In the genomic region with DNA sequence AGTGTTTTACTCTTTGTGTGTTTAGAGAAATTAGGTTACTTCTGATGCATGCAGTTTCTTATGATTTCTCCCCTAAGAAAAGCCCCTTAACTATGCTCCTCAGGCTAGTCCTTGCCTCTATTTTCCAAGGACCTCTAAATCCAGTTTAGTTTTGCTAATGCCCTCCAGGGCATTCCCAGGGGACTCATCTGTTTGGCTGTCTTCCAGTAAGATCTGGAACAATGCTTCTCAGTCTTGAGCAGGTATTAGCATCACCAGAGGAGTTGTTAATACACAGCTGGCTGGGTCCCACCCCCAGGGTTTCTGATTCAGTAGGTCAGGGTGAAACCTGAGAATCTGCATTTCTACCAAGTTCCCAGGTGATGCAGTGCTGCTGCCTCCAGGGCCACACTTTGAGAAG, we compare ENCODE assay signal across 19 cellular contexts. TPM values are rescaled to one million over a fixed set of nuclear protein-coding genes. Genes with fewer than 3 reads are reported as not detected.
DNase-seq lines count a peak whose midpoint lies in the region; ATAC-seq, FAIRE-seq and TF ChIP-seq lines count a peak whose summit lies in the region.
"Had no signal": no experiment of that assay in that cellular context is flagged by ENCODE, and none has a peak within 500 bp of the region (broad histone marks: within the 10 kb centered on the region; RNA-seq: fewer than 3 reads in every experiment).

No MANE protein-coding gene starts in this region.

- TF ChIP-seq CTCF in D721Med (IDR thresholded peaks at IDR 0.05; ENCODE audit: insufficient read depth, missing control alignments) = no peak

- TF ChIP-seq POLR2A in GM18505 (IDR thresholded peaks at IDR 0.05; ENCODE audit: borderline replicate concordance, extremely low read depth, insufficient read depth, insufficient read length) = no peak

- no peak for DNase-seq in D721Med (ENCODE audit: insufficient read length, low spot score)
- peak; percentile 2 for DNase-seq in LHCN-M2 (ENCODE audit: low read depth)
- peak; percentile 1 for DNase-seq in RPMI7951 (ENCODE audit: low read depth)
- peak; percentile 2 for DNase-seq in kidney tubule cell (ENCODE audit: low spot score)
- DNase-seq in effector CD8-positive, alpha-beta T cell (lab: John Stamatoyannopoulos, UW) = no peak
- DNase-seq: CD8-positive, alpha-beta T cell; HCEC 1CT; NCI-H1436 treated with DMSO at 0.1 percent for 48 hours; NCI-H2081 treated with DMSO at 0.1 percent for 48 hours; NCI-H446 treated with DMSO at 0.1 percent for 48 hours; SHP77; T-helper 17 cell had no signal

- peak; percentile 76 for FAIRE-seq in D721Med (lab: Jason Lieb, UNC)

- ATAC-seq in GM18505 (IDR thresholded peaks at IDR 0.05; ENCODE audit: unreplicated experiment) = no peak
- ATAC-seq in HG03520 (IDR thresholded peaks at IDR 0.05; ENCODE audit: unreplicated experiment) = no peak
- ATAC-seq: CD8-positive, alpha-beta T cell; Panc1; T-helper 17 cell had no signal

RNA-seq across cellular contexts. Expression of a gene that starts 56.9 kb away (rescaled TPM):
- total RNA-seq in LHCN-M2 (2014; rRNA removed) = not detected in 2 replicates
- not detected for polyA plus RNA-seq in LHCN-M2 (2012)
- total RNA-seq in RPMI7951 (2014; rRNA removed; shearing (Covaris generic)) = not detected in 2 replicates
- total RNA-seq: CD8-positive, alpha-beta T cell; HT1080; T-helper 17 cell had no signal
- polyA plus RNA-seq: AG04450, BJ, IgD-negative memory B cell had no signal

Comparison
In these comparisons a context has a peak if more than half of its experiments do, and no peak if none do; other contexts are left out.
1. DNase-seq: peak in LHCN-M2 (single experiment), RPMI7951 (single experiment) and kidney tubule cell (single experiment); none in D721Med (single experiment) and effector CD8-positive, alpha-beta T cell (single experiment).